Comparison of ENCODE assay signal across 7 cellular contexts in genomic region chr1:224542783-224543440, GRCh38.
DNase-seq lines count a peak whose midpoint lies in the region; TF ChIP-seq lines count a peak whose summit lies in the region.

No MANE protein-coding gene starts in this region.

- TF ChIP-seq CTCF in HEK293 (tag by site-specific recombination; IDR thresholded peaks at IDR 0.05) (no peak), epithelial cell of proximal tubule (conservative IDR thresholded peaks at IDR 0.05; ENCODE audit: low read depth, low read length) (no peak)

- DNase-seq in SK-N-MC (ENCODE audit: low read depth, low spot score) = peak; percentile 69
- peak; percentile 93 for DNase-seq in epithelial cell of proximal tubule (ENCODE audit: low read depth)
- peak in 2 of 3 donors; percentile 11 to 18 for DNase-seq in stimulated activated CD4-positive, alpha-beta T cell treated with anti-CD3 and anti-CD28 coated beads, TNF-alpha, amount 100 ng/mL, for 48 hours (ENCODE audit: low read depth in 3 of 3)
- no peak for DNase-seq in NK-92 treated with Interleukin-12 subunit alpha and Interleukin-12 subunit beta, amount 100 ng/mL, for 24 hours (lab: John Stamatoyannopoulos, UW)
- DNase-seq in COLO668 (lab: John Stamatoyannopoulos, UW; ENCODE audit: unreplicated experiment) = no peak
- DNase-seq in NCI-H2227 treated with DMSO at 0.1 percent for 48 hours (lab: John Stamatoyannopoulos, UW) = no peak

- POLR2A ChIA-PET in HEK293 (lab: Yijun Ruan, JAX) = interaction anchor here (0.7 to 1.7 kb wide), 4 partner anchors 12 to 73 kb away, joined by 3 to 7 read pairs (median 4); partner anchors contain the start of gene CNIH3

- CTCF ChIA-PET in HEK293 (lab: Yijun Ruan, JAX) = interaction anchor here (0.8 to 5.9 kb wide), 6 partner anchors 14 to 380 kb away, joined by 3 to 39 read pairs (median 6); no protein-coding TSS in a partner anchor

- H3K9me3 ChIP-seq in HEK293 (ENCODE audit: control insufficient read depth, insufficient read depth, low read depth, low read length) = no peaks in the 10 kb centered on the region
- no peaks in the 10 kb centered on the region for H3K9me3 ChIP-seq in SK-N-MC (ENCODE audit: low read depth, low read length)

- peaks cover 30% of the 10 kb centered on the region for H3K4me1 ChIP-seq in HEK293 (ENCODE audit: control insufficient read depth, insufficient read depth, low read length)

- no peak overlapping the region for H3K9ac ChIP-seq in SK-N-MC (ENCODE audit: insufficient read length)

- H3K36me3 ChIP-seq in HEK293 (ENCODE audit: control insufficient read depth in 2 of 2, insufficient read depth in 1 of 2, low read length in 2 of 2) (no peaks in the 10 kb centered on the region), SK-N-MC (ENCODE audit: insufficient read depth, low read length) (no peaks in the 10 kb centered on the region)

- no peak overlapping the region for H3K4me3 ChIP-seq in HEK293 (ENCODE audit: low read depth, low read length)
- 0 out of 2 replicates have a peak overlapping the region, but pooled peaks have one; percentile 26 for H3K4me3 ChIP-seq in SK-N-MC
- no peak overlapping the region for H3K4me3 ChIP-seq in epithelial cell of proximal tubule (ENCODE audit: low read depth, low read length)

- H3K27ac ChIP-seq in HEK293 (ENCODE audit: extremely low read depth, low read depth, low read length) (peak overlapping the region; percentile 39; the same call in 1 of the 2 replicates), SK-N-MC (peak overlapping the region; percentile 56)

TF ChIP-seq in HEK293, 187 proteins besides CTCF, POLR2A, EP300 and RAD21 (continues in another document):
- peak; percentile 52; the same call in 1 of the 2 replicates for TF ChIP-seq ZNF394 (tag by site-specific recombination; IDR thresholded peaks at IDR 0.05; ENCODE audit: borderline replicate concordance)
- TF ChIP-seq ZNF629 (tag by site-specific recombination; IDR thresholded peaks at IDR 0.05) = peak; percentile 84
- no peak for TF ChIP-seq ATF2 (tag by site-specific recombination; IDR thresholded peaks at IDR 0.05; ENCODE audit: low read depth)
- TF ChIP-seq ZNF530 (tag by site-specific recombination; IDR thresholded peaks at IDR 0.05; ENCODE audit: low read depth) = no peak
- no peak for TF ChIP-seq ZNF311 (tag by site-specific recombination; IDR thresholded peaks at IDR 0.05; ENCODE audit: borderline replicate concordance)
- TF ChIP-seq ZBTB17 (tag by site-specific recombination; IDR thresholded peaks at IDR 0.05) = peak; percentile 91
- TF ChIP-seq TCF7L2 (IDR thresholded peaks at IDR 0.05; ENCODE audit: borderline replicate concordance, low read depth, low read length) = no peak
- no peak for TF ChIP-seq ZBTB44 (tag by site-specific recombination; IDR thresholded peaks at IDR 0.05)
- peak; percentile 30; the same call in 1 of the 2 replicates for TF ChIP-seq ZFP37 (tag by site-specific recombination; IDR thresholded peaks at IDR 0.05)
- TF ChIP-seq KLF17 (tag by site-specific recombination; IDR thresholded peaks at IDR 0.05) = peak; percentile 17; the same call in 1 of the 2 replicates
- peak; percentile 57 for TF ChIP-seq ZNF518A (tag by site-specific recombination; conservative IDR thresholded peaks at IDR 0.05; ENCODE audit: low read depth)
- TF ChIP-seq ZNF549 (tag by site-specific recombination; IDR thresholded peaks at IDR 0.05) = no peak
- 0 out of 2 replicates have a peak, but pooled peaks have one; percentile 45 for TF ChIP-seq ZNF24 (tag by site-specific recombination; IDR thresholded peaks at IDR 0.05)
- no peak for TF ChIP-seq ZNF155 (tag by site-specific recombination; IDR thresholded peaks at IDR 0.05)
- no peak for TF ChIP-seq KLF7 (tag by site-specific recombination; IDR thresholded peaks at IDR 0.05; ENCODE audit: borderline replicate concordance)
- TF ChIP-seq PATZ1 (tag by site-specific recombination; IDR thresholded peaks at IDR 0.05) = peak; percentile 46; the same call in 1 of the 2 replicates
- no peak for TF ChIP-seq MEIS1 (CRISPR knock-in tag; IDR thresholded peaks at IDR 0.05; ENCODE audit: borderline replicate concordance)
- 0 out of 2 replicates have a peak, but pooled peaks have one; percentile 29 for TF ChIP-seq ZNF843 (tag by site-specific recombination; IDR thresholded peaks at IDR 0.05)
- TF ChIP-seq ZNF2 (tag by site-specific recombination; IDR thresholded peaks at IDR 0.05) = peak; percentile 54

Comparison
In these comparisons a context has a peak if more than half of its experiments do, and no peak if none do; other contexts are left out.
1. DNase-seq: peak in SK-N-MC (single experiment), epithelial cell of proximal tubule (single experiment) and stimulated activated CD4-positive, alpha-beta T cell treated with anti-CD3 and anti-CD28 coated beads, TNF-alpha, amount 100 ng/mL, for 48 hours (2 of 3); none in NK-92 treated with Interleukin-12 subunit alpha and Interleukin-12 subunit beta, amount 100 ng/mL, for 24 hours (single experiment), COLO668 (single experiment) and NCI-H2227 treated with DMSO at 0.1 percent for 48 hours (single experiment).